ENCODE assay signal across 1 cellular context in genomic region chr13:36275190-36276002, GRCh38.
TF ChIP-seq lines count a peak whose summit lies in the region.

No MANE protein-coding gene starts in this region.

TF ChIP-seq in WTC11, 78 proteins besides CTCF, POLR2A, EP300 and RAD21 (continued from another document):
- no peak for TF ChIP-seq E2F4 (CRISPR knock-in tag; IDR thresholded peaks at IDR 0.05; ENCODE audit: borderline replicate concordance, low read depth)
